Comparison of ENCODE assay signal across 8 cellular contexts in the genomic region with DNA sequence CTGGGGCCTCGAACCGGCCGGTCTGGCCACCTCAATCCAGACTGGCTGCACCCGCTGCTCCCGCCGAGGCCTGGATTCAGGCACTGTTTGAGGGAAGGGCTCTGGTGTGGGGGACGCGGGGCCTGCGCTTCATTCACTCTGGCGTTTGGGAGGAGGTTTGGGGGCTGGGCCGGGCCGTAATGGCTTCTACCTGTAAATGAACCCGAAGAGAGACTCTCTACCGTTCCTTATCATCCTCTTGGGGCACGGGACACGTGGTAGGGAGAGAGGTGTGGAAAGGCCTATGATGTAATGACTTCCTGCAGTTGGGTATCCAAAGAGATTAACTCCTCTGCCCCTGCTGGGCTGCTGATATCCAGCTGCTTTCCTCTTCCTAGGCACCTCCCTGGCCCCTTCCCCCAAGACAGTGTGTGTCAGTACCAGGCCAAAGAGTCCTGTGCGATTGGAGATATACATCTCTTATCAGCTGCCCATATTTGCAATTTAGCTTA. TPM values are rescaled to one million over a fixed set of nuclear protein-coding genes. Genes with fewer than 3 reads are reported as not detected.
DNase-seq lines count a peak whose midpoint lies in the region; ATAC-seq and TF ChIP-seq lines count a peak whose summit lies in the region.

No MANE protein-coding gene starts in this region.

- H3K27ac ChIP-seq in adrenal gland: peak overlapping the region in 4 of 5 donors; percentile 51 to 100 (median 100)

- no peaks in the 10 kb centered on the region for H3K27me3 ChIP-seq in adrenal gland

- peak overlapping the region; percentile 66 for H3K4me3 Mint-ChIP-seq in activated T-cell treated with anti-CD3 and anti-CD28 coated beads, Interleukin-2, amount 50 U/mL, for 24 hours
- H3K4me3 Mint-ChIP-seq in osteocyte (ENCODE audit: unreplicated experiment): peak overlapping the region; percentile 94

- H3K27ac Mint-ChIP-seq in activated T-cell treated with anti-CD3 and anti-CD28 coated beads, Interleukin-2, amount 50 U/mL, for 24 hours: no peak overlapping the region
- H3K27ac Mint-ChIP-seq in osteocyte (ENCODE audit: unreplicated experiment): peak overlapping the region; percentile 93

- TF ChIP-seq POLR2A in adrenal gland (IDR thresholded peaks at IDR 0.05): no peak

- no peaks in the 10 kb centered on the region for H3K9me3 ChIP-seq in adrenal gland (replicated peaks in 1 of 3)

- intact Hi-C loops in adrenal gland (cut with DNase I) (no loop called here), left ventricle myocardium superior (cut with micrococcal nuclease) (loop anchor here (10.0 kb wide), 1 partner anchor 92 kb away; no protein-coding TSS in a partner anchor)

- peak; percentile 14 for ATAC-seq in left ventricle myocardium superior
- ATAC-seq in HG03354 (IDR thresholded peaks at IDR 0.05; ENCODE audit: poor library complexity, severe bottlenecking, unreplicated experiment): no peak
- no peak for ATAC-seq in GM21360 (IDR thresholded peaks at IDR 0.05; ENCODE audit: unreplicated experiment)

- H3K27me3 Mint-ChIP-seq in activated T-cell treated with anti-CD3 and anti-CD28 coated beads, Interleukin-2, amount 50 U/mL, for 24 hours: peaks cover 10% of the 10 kb centered on the region
- no peaks in the 10 kb centered on the region for H3K27me3 Mint-ChIP-seq in osteocyte (ENCODE audit: unreplicated experiment)

- H3K4me1 ChIP-seq in adrenal gland (replicated peaks in 1 of 2): peaks cover 15 to 44% of the 10 kb centered on the region in 2 donors

- no peak for DNase-seq in activated T-cell treated with anti-CD3 and anti-CD28 coated beads, Interleukin-2, amount 50 U/mL, for 24 hours
- DNase-seq in activated T-cell treated with anti-CD3 and anti-CD28 coated beads, Interleukin-2, amount 50 U/mL, for 48 hours: no peak
- DNase-seq in NCI-H510A (lab: John Stamatoyannopoulos, UW) (peak; percentile 39), adrenal gland (peak in 6 of 7 donors; percentile 35 to 84 (median 46)), left ventricle myocardium superior (peak; percentile 67), osteocyte (ENCODE audit: extremely low spot score, unreplicated experiment) (no peak)

- H3K9me3 Mint-ChIP-seq in activated T-cell treated with anti-CD3 and anti-CD28 coated beads, Interleukin-2, amount 50 U/mL, for 24 hours: no peaks in the 10 kb centered on the region
- no peaks in the 10 kb centered on the region for H3K9me3 Mint-ChIP-seq in osteocyte (ENCODE audit: unreplicated experiment)

- H3K36me3 Mint-ChIP-seq in activated T-cell treated with anti-CD3 and anti-CD28 coated beads, Interleukin-2, amount 50 U/mL, for 24 hours (ENCODE audit: low read depth): peaks cover 27% of the 10 kb centered on the region
- no peaks in the 10 kb centered on the region for H3K36me3 Mint-ChIP-seq in osteocyte (ENCODE audit: unreplicated experiment)

- WGBS in adrenal gland, 4 donors: 49 to 57% (median 53%) methylated on average over 16 to 17 of the region's 17 CpGs

- TF ChIP-seq CTCF in adrenal gland (IDR thresholded peaks at IDR 0.05) (no peak), osteocyte (IDR thresholded peaks at IDR 0.05) (no peak)

- H3K36me3 ChIP-seq in adrenal gland (replicated peaks in 1 of 2): peaks cover 0 to 9% of the 10 kb centered on the region in 2 donors

- peak overlapping the region in 3 of 4 donors; percentile 18 to 93 (median 22) for H3K4me3 ChIP-seq in adrenal gland

- H3K4me1 Mint-ChIP-seq in activated T-cell treated with anti-CD3 and anti-CD28 coated beads, Interleukin-2, amount 50 U/mL, for 24 hours (ENCODE audit: low read depth): peaks cover 56% of the 10 kb centered on the region
- peaks cover 49% of the 10 kb centered on the region for H3K4me1 Mint-ChIP-seq in osteocyte (ENCODE audit: unreplicated experiment)

RNA-seq across cellular contexts. Expression of a gene that starts 1.8 kb away (rescaled TPM):
- total RNA-seq in adrenal gland (10 to 100 TPM; 18.3 to 38.7 (median 31.0) TPM), left ventricle myocardium superior (29.5 TPM), osteocyte (60.3 and 62.9 TPM in 2 replicates)
- polyA plus RNA-seq in adrenal gland: 10 to 100 TPM in 2 of 3 donors, 1 to 10 TPM in 1; 8.3 to 13.5 (median 11.7) TPM

Comparison
In these comparisons a context has a peak if more than half of its experiments do, and no peak if none do; other contexts are left out.
1. DNase-seq: peak in NCI-H510A (single experiment), adrenal gland (6 of 7) and left ventricle myocardium superior (single experiment); none in activated T-cell treated with anti-CD3 and anti-CD28 coated beads, Interleukin-2, amount 50 U/mL, for 24 hours (single experiment), activated T-cell treated with anti-CD3 and anti-CD28 coated beads, Interleukin-2, amount 50 U/mL, for 48 hours (0 of 2) and osteocyte (single experiment).